In the genomic region with DNA sequence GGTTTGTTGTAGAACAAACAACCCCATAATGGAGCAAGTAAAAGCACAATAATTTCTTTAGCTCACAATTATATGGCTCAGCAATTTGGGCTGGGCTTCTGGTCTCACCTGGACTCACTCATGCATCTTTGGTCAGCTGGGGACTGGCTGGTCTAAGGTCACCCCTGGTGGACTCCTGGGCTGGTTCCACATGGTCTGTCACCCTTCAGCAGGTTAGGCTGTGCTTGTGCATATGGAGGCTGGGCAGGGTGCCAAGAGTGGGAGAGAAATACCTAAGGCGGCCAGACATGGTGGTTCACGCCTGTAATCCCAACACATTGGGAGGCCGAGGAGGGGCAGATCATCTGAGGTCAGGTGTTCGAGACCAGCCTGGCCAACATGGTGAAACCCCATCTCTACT, we compare ENCODE assay signal across 26 cellular contexts.
"Had no signal": no experiment of that assay in that cellular context is flagged by ENCODE, and none has a peak within 500 bp of the region (broad histone marks: within the 10 kb centered on the region; RNA-seq: fewer than 3 reads in every experiment).

No MANE protein-coding gene starts in this region.

- H3K9me3 ChIP-seq: esophagus squamous epithelium, gastrocnemius medialis, sigmoid colon, thoracic aorta had no signal

- H3K4me2 ChIP-seq: smooth muscle cell had no signal

- ATAC-seq: activated CD8-positive, alpha-beta memory T cell treated with anti-CD3 and anti-CD28 coated beads, Interleukin-2, amount 10 ng/mL, durations not matched to agents 7 days and 5 days; activated CD8-positive, alpha-beta T cell treated with anti-CD3 and anti-CD28 coated beads for 36 hours; gastrocnemius medialis; left cardiac atrium; natural killer cell had no signal

- H3K27me3 ChIP-seq: gastrocnemius medialis, sigmoid colon had no signal

- H3K36me3 ChIP-seq: esophagus squamous epithelium, gastrocnemius medialis, sigmoid colon, thoracic aorta, WERI-Rb-1 had no signal

- H3K4me1 ChIP-seq: gastrocnemius medialis, sigmoid colon had no signal

- H3K27ac ChIP-seq: esophagus squamous epithelium, gastrocnemius medialis, sigmoid colon, thoracic aorta, WERI-Rb-1 had no signal

- DNase-seq: activated CD4-positive, alpha-beta T cell treated with anti-CD3 and anti-CD28 coated beads, Interleukin-2, amount 10 ng/mL, durations not matched to agents 7 days and 5 days; activated CD4-positive, CD25-positive, alpha-beta regulatory T cell treated with anti-CD3 and anti-CD28 coated beads, Interleukin-2, amount 50 U/mL, for 72 hours; activated CD8-positive, alpha-beta memory T cell treated with anti-CD3 and anti-CD28 coated beads, Interleukin-2, amount 10 ng/mL, durations not matched to agents 7 days and 5 days; activated CD8-positive, alpha-beta T cell treated with anti-CD3 and anti-CD28 coated beads for 36 hours; activated effector memory CD4-positive, alpha-beta T cell treated with anti-CD3 and anti-CD28 coated beads, Interleukin-2, amount 50 U/mL, for 16 hours; activated naive CD4-positive, alpha-beta T cell treated with anti-CD3 and anti-CD28 coated beads, Interleukin-2, amount 10 ng/mL, durations not matched to agents 7 days and 5 days; activated T-cell treated with anti-CD3 and anti-CD28 coated beads for 4 hours; amygdala; cortex of kidney; endodermal cell; esophagus squamous epithelium; gastrocnemius medialis; head of caudate nucleus; hypothalamus; left cardiac atrium; midbrain; natural killer cell; sigmoid colon; stimulated activated CD4-positive, alpha-beta T cell treated with anti-CD3 and anti-CD28 coated beads, Interleukin-15, amount 100 ng/mL, for 24 hours; stimulated activated CD4-positive, alpha-beta T cell treated with anti-CD3 and anti-CD28 coated beads, Interleukin-4, amount 100 ng/mL, for 1 hour; stimulated activated naive CD4-positive, alpha-beta T cell; WERI-Rb-1 had no signal

- FAIRE-seq: islet of Langerhans, TTC549 had no signal

- H3K4me3 ChIP-seq: esophagus squamous epithelium, gastrocnemius medialis, sigmoid colon, smooth muscle cell, thoracic aorta had no signal
